17 cellular contexts compared by ENCODE assay signal in the genomic region with DNA sequence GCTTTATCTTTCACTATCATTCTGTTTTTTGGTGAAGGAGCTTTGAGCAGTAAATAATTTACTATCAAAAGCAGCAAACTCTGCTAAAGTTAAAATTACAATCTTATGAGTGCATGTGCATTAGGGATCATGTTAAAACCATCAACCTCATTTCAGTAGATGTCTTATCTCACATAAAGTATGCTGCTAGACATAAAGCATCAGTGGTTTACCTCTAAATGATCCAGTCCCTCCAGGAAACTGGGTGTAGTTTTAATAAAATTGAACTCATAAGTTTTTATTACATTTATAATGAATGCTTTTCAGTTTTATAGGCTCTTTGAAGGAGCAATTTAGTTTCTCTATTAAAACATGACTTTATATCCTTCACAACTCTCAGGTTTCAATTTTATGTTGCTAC.
"Had no signal": no experiment of that assay in that cellular context is flagged by ENCODE, and none has a peak within 500 bp of the region (broad histone marks: within the 10 kb centered on the region; RNA-seq: fewer than 3 reads in every experiment).

No MANE protein-coding gene starts in this region.

- H3K27ac ChIP-seq: neural progenitor cell, spleen had no signal

- H3K4me1 ChIP-seq: neural progenitor cell, spleen had no signal

- H3K36me3 ChIP-seq: gastrocnemius medialis, neural progenitor cell, spleen had no signal

- H3K27me3 ChIP-seq: gastrocnemius medialis, neural progenitor cell, spleen had no signal

- DNase-seq: activated CD4-positive, alpha-beta T cell treated with anti-CD3 and anti-CD28 coated beads for 1 hour; activated CD4-positive, alpha-beta T cell treated with anti-CD3 and anti-CD28 coated beads, Interleukin-2, amount 50 U/mL, for 48 hours; activated naive CD8-positive, alpha-beta T cell treated with anti-CD3 and anti-CD28 coated beads, Interleukin-2, amount 10 ng/mL, durations not matched to agents 7 days and 5 days; activated T-cell treated with anti-CD3 and anti-CD28 coated beads, Interleukin-2, amount 50 U/mL, for 48 hours; aorta; gastrocnemius medialis; kidney; left ventricle myocardium superior; mesendoderm; posterior cingulate gyrus; right cardiac atrium; spleen; stimulated activated CD4-positive, alpha-beta T cell treated with anti-CD3 and anti-CD28 coated beads, Interleukin-1b, Interleukin-23, amount 100 ng/mL, for 48 hours; stimulated activated naive CD4-positive, alpha-beta T cell treated with Interleukin-2 at 50 U/mL for 16 hours; trophoblast cell had no signal

- FAIRE-seq: kidney had no signal

- ATAC-seq: esophagus mucosa, gastrocnemius medialis, left ventricle myocardium superior, right cardiac atrium had no signal

- H3K4me3 ChIP-seq: gastrocnemius medialis, neural progenitor cell, spleen had no signal
